Comparison of ENCODE assay signal across 26 cellular contexts in genomic region chr7:148750442-148751355, GRCh38.
"Had no signal": no experiment of that assay in that cellular context is flagged by ENCODE, and none has a peak within 500 bp of the region (broad histone marks: within the 10 kb centered on the region; RNA-seq: fewer than 3 reads in every experiment).

No MANE protein-coding gene starts in this region.

- H3K4me1 ChIP-seq: heart left ventricle, sigmoid colon, suprapubic skin, transverse colon, upper lobe of right lung, uterus had no signal

- H3K9me3 ChIP-seq: gastrocnemius medialis, heart left ventricle, ovary, psoas muscle, sigmoid colon, suprapubic skin, transverse colon, upper lobe of right lung, uterus had no signal

- H3K36me3 ChIP-seq: gastrocnemius medialis, ovary, transverse colon, uterus had no signal

- H3K9me3 Mint-ChIP-seq: effector memory CD8-positive, alpha-beta T cell had no signal

- H3K27ac ChIP-seq: epithelial cell of prostate, gastrocnemius medialis, heart left ventricle, hepatocyte, ovary, psoas muscle, sigmoid colon, suprapubic skin, transverse colon, upper lobe of right lung, uterus had no signal

- H3K4me1 Mint-ChIP-seq: nephron progenitor cell had no signal

- H3K4me3 Mint-ChIP-seq: effector memory CD8-positive, alpha-beta T cell; naive thymus-derived CD8-positive, alpha-beta T cell; nephron progenitor cell; stimulated activated naive CD8-positive, alpha-beta T cell treated with anti-CD3 and anti-CD28 coated beads, Interleukin-15, amount 100 ng/mL, for 72 hours had no signal

- H3K27me3 Mint-ChIP-seq: effector memory CD8-positive, alpha-beta T cell; naive thymus-derived CD8-positive, alpha-beta T cell; stimulated activated naive CD8-positive, alpha-beta T cell treated with anti-CD3 and anti-CD28 coated beads, Interleukin-15, amount 100 ng/mL, for 72 hours had no signal

- H3K27ac Mint-ChIP-seq: nephron progenitor cell; stimulated activated naive CD8-positive, alpha-beta T cell treated with anti-CD3 and anti-CD28 coated beads, Interleukin-15, amount 100 ng/mL, for 72 hours had no signal

- H3K4me3 ChIP-seq: gastrocnemius medialis, heart left ventricle, hepatocyte, ovary, psoas muscle, sigmoid colon, suprapubic skin, transverse colon, upper lobe of right lung, uterus had no signal

- DNase-seq: cortex of kidney; effector memory CD8-positive, alpha-beta T cell; foreskin fibroblast; gastrocnemius medialis; heart left ventricle; kidney; naive thymus-derived CD8-positive, alpha-beta T cell; nephron progenitor cell; nucleus accumbens; ovary; posterior cingulate gyrus; psoas muscle; right cardiac atrium; sigmoid colon; stimulated activated CD4-positive, alpha-beta T cell treated with anti-CD3 and anti-CD28 coated beads, Interleukin-4, amount 100 ng/mL, for 4 hours; stimulated activated naive CD4-positive, alpha-beta T cell; stimulated activated naive CD8-positive, alpha-beta T cell treated with anti-CD3 and anti-CD28 coated beads, Interleukin-15, amount 100 ng/mL, for 72 hours; transverse colon; upper lobe of right lung; uterus had no signal

- ATAC-seq: effector memory CD8-positive, alpha-beta T cell; esophagus mucosa; gastrocnemius medialis; heart left ventricle; left lobe of liver; naive thymus-derived CD8-positive, alpha-beta T cell; psoas muscle; right cardiac atrium; stimulated activated naive CD8-positive, alpha-beta T cell treated with anti-CD3 and anti-CD28 coated beads, Interleukin-15, amount 100 ng/mL, for 72 hours; upper lobe of right lung had no signal

- FAIRE-seq: endometrium, kidney had no signal
